Comparison of ENCODE assay signal across 19 cellular contexts in genomic region chr3:108029466-108029865, GRCh38.
DNase-seq lines count a peak whose midpoint lies in the region; TF ChIP-seq lines count a peak whose summit lies in the region.
"Had no signal": no experiment of that assay in that cellular context is flagged by ENCODE, and none has a peak within 500 bp of the region (broad histone marks: within the 10 kb centered on the region; RNA-seq: fewer than 3 reads in every experiment).

No MANE protein-coding gene starts in this region.

- H3K9me3 ChIP-seq in trophoblast cell (ENCODE audit: insufficient read depth, low read depth, low read length): no peaks in the 10 kb centered on the region
- H3K9me3 ChIP-seq: A549 had no signal

- H3K27me3 ChIP-seq in trophoblast cell (ENCODE audit: insufficient read depth, low read length): no peaks in the 10 kb centered on the region

- H2BK12ac ChIP-seq in trophoblast cell (ENCODE audit: low read length): no peak overlapping the region

- no peak overlapping the region for H3K14ac ChIP-seq in trophoblast cell (ENCODE audit: low read length)

- in situ Hi-C loops in astrocyte of the spinal cord (cut with HindIII; ENCODE audit: low sequenced_read_pairs): no loop called here

- H4K12ac ChIP-seq in trophoblast cell (ENCODE audit: low read depth, low read length): no peak overlapping the region

- H2AK5ac ChIP-seq in trophoblast cell (ENCODE audit: low read length): no peak overlapping the region

- H3K18ac ChIP-seq in trophoblast cell (ENCODE audit: low read length): no peak overlapping the region

- peaks cover 22% of the 10 kb centered on the region for H3K79me1 ChIP-seq in trophoblast cell (ENCODE audit: low read length)

- WGBS in trophoblast cell (ENCODE audit: extremely low coverage, insufficient coverage, insufficient read length): no CpG with 5 or more reads among the region's 1 CpG

- peak; percentile 47 for DNase-seq in AG10803 (ENCODE audit: low read depth)
- peak; percentile 71 for DNase-seq in amniotic epithelial cell (ENCODE audit: low read depth)
- DNase-seq in astrocyte of the spinal cord (ENCODE audit: low read depth, low spot score): peak; percentile 20
- no peak for DNase-seq in trophoblast cell
- no peak for DNase-seq in NCI-H1092 treated with DMSO at 0.1 percent for 48 hours (lab: John Stamatoyannopoulos, UW)
- no peak for DNase-seq in kidney tubule cell (ENCODE audit: low spot score)
- DNase-seq in T-helper 2 cell: no peak
- DNase-seq: 8988T; ACHN; C1 segment of cervical spinal cord; Calu3; CD4-positive, alpha-beta memory T cell; COR-L47; DMS53; DMS79 treated with DMSO at 0.1 percent for 48 hours; GF-D8; H9 had no signal

- TF ChIP-seq CTCF in AG10803 (conservative IDR thresholded peaks at IDR 0.05; ENCODE audit: low read length): no peak
- TF ChIP-seq CTCF in astrocyte of the spinal cord (IDR thresholded peaks at IDR 0.05; ENCODE audit: low read depth, low read length): no peak

- peaks cover 5 to 20% of the 10 kb centered on the region in 2 experiments for H3K4me1 ChIP-seq in trophoblast cell (ENCODE audit: control insufficient read depth in 1 of 2, insufficient read depth in 2 of 2, low read length in 2 of 2)

- H3K4me3 ChIP-seq in AG10803 (ENCODE audit: low read length) (no peak overlapping the region), astrocyte of the spinal cord (ENCODE audit: low read depth, low read length) (no peak overlapping the region), trophoblast cell (ENCODE audit: low read depth, low read length) (no peak overlapping the region)
- H3K4me3 ChIP-seq: A549, GM23338 had no signal

- H2BK5ac ChIP-seq in trophoblast cell (ENCODE audit: low read depth, low read length, poor library complexity): no peak overlapping the region

- H3K9ac ChIP-seq in trophoblast cell (ENCODE audit: low read length): no peak overlapping the region

- H3K36me3 ChIP-seq in trophoblast cell (ENCODE audit: control insufficient read depth in 1 of 2, insufficient read depth in 2 of 2, low read length in 2 of 2): no peaks in the 10 kb centered on the region

- H4K91ac ChIP-seq in trophoblast cell (ENCODE audit: low read depth, low read length): no peak overlapping the region

- H2AFZ ChIP-seq in trophoblast cell (ENCODE audit: insufficient read depth, low read length, poor library complexity): no peak overlapping the region
- H2AFZ ChIP-seq: GM23338 had no signal

- H3K23ac ChIP-seq in trophoblast cell (ENCODE audit: low read length): no peak overlapping the region

- no peak overlapping the region for H3K4ac ChIP-seq in trophoblast cell (ENCODE audit: low read depth, low read length)

- peak overlapping the region; percentile 88 for H3K27ac ChIP-seq in trophoblast cell (ENCODE audit: low read depth, low read length)
- H3K27ac ChIP-seq: A549 had no signal

- no peak overlapping the region for H4K8ac ChIP-seq in trophoblast cell (ENCODE audit: low read depth, low read length)

- no peaks in the 10 kb centered on the region for H3K79me2 ChIP-seq in trophoblast cell (ENCODE audit: control insufficient read depth, insufficient read depth, low read length, poor library complexity)

- no peak overlapping the region for H2BK120ac ChIP-seq in trophoblast cell (ENCODE audit: insufficient read depth, low read length, poor library complexity)

- no peak overlapping the region for H3K4me2 ChIP-seq in trophoblast cell (ENCODE audit: low read length)
- H3K4me2 ChIP-seq: A549, GM23338 had no signal

Comparison
In these comparisons a context has a peak if more than half of its experiments do, and no peak if none do; other contexts are left out.
1. DNase-seq: peak in AG10803 (single experiment), amniotic epithelial cell (single experiment) and astrocyte of the spinal cord (single experiment); none in trophoblast cell (0 of 2), NCI-H1092 treated with DMSO at 0.1 percent for 48 hours (single experiment), kidney tubule cell (single experiment) and T-helper 2 cell (0 of 5).